Comparison of ENCODE assay signal across 25 cellular contexts in the genomic region with DNA sequence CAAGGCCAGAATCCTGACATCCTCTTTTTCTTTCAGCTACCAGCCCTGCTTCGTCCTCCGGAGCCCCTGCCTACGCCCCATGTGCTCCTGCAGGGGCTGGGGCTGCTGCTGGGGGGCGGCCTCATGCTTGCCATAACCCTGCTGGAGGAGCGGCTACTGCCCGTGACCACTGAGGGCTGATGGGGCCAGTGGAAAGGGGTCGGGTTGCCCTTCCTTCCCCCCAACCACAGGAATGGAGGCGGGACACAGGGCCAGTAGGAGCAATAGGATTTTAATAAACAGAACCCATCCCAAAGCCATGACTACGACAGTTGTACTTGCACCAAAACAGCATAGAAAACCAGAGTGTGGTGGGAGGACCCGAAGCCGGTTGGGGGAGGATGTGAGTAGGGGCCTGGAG. TPM values are rescaled to one million over a fixed set of nuclear protein-coding genes. Genes with fewer than 3 reads are reported as not detected.
"Had no signal": no experiment of that assay in that cellular context is flagged by ENCODE, and none has a peak within 500 bp of the region (broad histone marks: within the 10 kb centered on the region; RNA-seq: fewer than 3 reads in every experiment).

No MANE protein-coding gene starts in this region.

- H3K4me1 ChIP-seq: ascending aorta, gastroesophageal sphincter, heart right ventricle, neural progenitor cell, tibial artery, vagina had no signal

- H3K4me3 ChIP-seq: ascending aorta, cardiac muscle cell, dorsolateral prefrontal cortex, gastroesophageal sphincter, heart right ventricle, lung, neural progenitor cell, pancreas, tibial artery, vagina had no signal

- ATAC-seq: activated CD8-positive, alpha-beta memory T cell treated with anti-CD3 and anti-CD28 coated beads, Interleukin-2, amount 10 ng/mL, durations not matched to agents 7 days and 5 days; activated naive CD8-positive, alpha-beta T cell treated with anti-CD3 and anti-CD28 coated beads, Interleukin-2, amount 50 U/mL, for 24 hours; gastroesophageal sphincter; pancreas; T-cell had no signal

- H3K27me3 ChIP-seq: ascending aorta, cardiac muscle cell, dorsolateral prefrontal cortex, gastroesophageal sphincter, heart right ventricle, neural progenitor cell, pancreas, tibial artery, vagina had no signal

- FAIRE-seq: pancreas had no signal

- H3K36me3 ChIP-seq: pancreas had no signal

- H3K4me2 ChIP-seq: neural progenitor cell had no signal

- DNase-seq: activated CD4-positive, alpha-beta memory T cell treated with anti-CD3 and anti-CD28 coated beads for 36 hours; activated CD4-positive, CD25-positive, alpha-beta regulatory T cell treated with anti-CD3 and anti-CD28 coated beads, Interleukin-2, amount 50 U/mL, for 72 hours; activated CD8-positive, alpha-beta memory T cell treated with anti-CD3 and anti-CD28 coated beads, Interleukin-2, amount 10 ng/mL, durations not matched to agents 7 days and 5 days; activated naive CD4-positive, alpha-beta T cell treated with anti-CD3 and anti-CD28 coated beads for 36 hours; activated naive CD8-positive, alpha-beta T cell treated with anti-CD3 and anti-CD28 coated beads, Interleukin-2, amount 50 U/mL, for 24 hours; activated T-cell treated with anti-CD3 and anti-CD28 coated beads, Interleukin-2, amount 50 U/mL, for 1 hour; dorsolateral prefrontal cortex; erythroblast; heart right ventricle; left cardiac atrium; midbrain; pancreas; stimulated activated CD4-positive, alpha-beta T cell treated with anti-CD3 and anti-CD28 coated beads, Interleukin-15, amount 100 ng/mL, for 24 hours; stimulated activated CD4-positive, alpha-beta T cell treated with anti-CD3 and anti-CD28 coated beads, Interleukin-4, amount 100 ng/mL, for 1 hour; stimulated activated naive CD4-positive, alpha-beta T cell; T-cell; T1000; tibial artery had no signal

- H3K9me3 ChIP-seq: ascending aorta, gastroesophageal sphincter, heart right ventricle, pancreas, tibial artery, vagina had no signal

- H3K9ac ChIP-seq: neural progenitor cell had no signal

- H2AFZ ChIP-seq: neural progenitor cell had no signal

- H3K27ac ChIP-seq: ascending aorta, cardiac muscle cell, dorsolateral prefrontal cortex, gastroesophageal sphincter, heart right ventricle, neural progenitor cell, pancreas, tibial artery, vagina had no signal

RNA-seq across cellular contexts. Expression of a gene that starts 7.7 kb away (rescaled TPM):
- total RNA-seq: ascending aorta, cardiac muscle cell, heart right ventricle, left cardiac atrium, subcutaneous adipose tissue, vagina had no signal
